Comparison of ENCODE assay signal across 28 cellular contexts in genomic region chr7:107672183-107672582, GRCh38.
"Had no signal": no experiment of that assay in that cellular context is flagged by ENCODE, and none has a peak within 500 bp of the region (broad histone marks: within the 10 kb centered on the region; RNA-seq: fewer than 3 reads in every experiment).

No MANE protein-coding gene starts in this region.

- FAIRE-seq: colon, endometrium, endothelial cell of umbilical vein, frontal cortex had no signal

- H3K27ac ChIP-seq: colonic mucosa, coronary artery, dorsolateral prefrontal cortex, epithelial cell of prostate, esophagus muscularis mucosa, esophagus squamous epithelium, foreskin keratinocyte, gastrocnemius medialis, gastroesophageal sphincter, heart left ventricle, heart right ventricle had no signal

- H3K27me3 ChIP-seq: colonic mucosa, dorsolateral prefrontal cortex, gastrocnemius medialis, gastroesophageal sphincter, heart left ventricle, heart right ventricle had no signal

- ATAC-seq: effector memory CD8-positive, alpha-beta T cell; esophagus mucosa; foreskin keratinocyte; gastrocnemius medialis; gastroesophageal sphincter; heart left ventricle; heart right ventricle had no signal

- H3K4me3 ChIP-seq: colonic mucosa, coronary artery, dorsolateral prefrontal cortex, esophagus muscularis mucosa, esophagus squamous epithelium, gastrocnemius medialis, gastroesophageal sphincter, heart left ventricle, heart right ventricle had no signal

- H3K4me1 ChIP-seq: colonic mucosa, esophagus muscularis mucosa, esophagus squamous epithelium, foreskin keratinocyte, gastrocnemius medialis, gastroesophageal sphincter, heart left ventricle, heart right ventricle had no signal

- H3K9me3 ChIP-seq: colonic mucosa, esophagus muscularis mucosa, esophagus squamous epithelium, gastrocnemius medialis, gastroesophageal sphincter, heart left ventricle, heart right ventricle had no signal

- H3K36me3 ChIP-seq: colonic mucosa, esophagus muscularis mucosa, esophagus squamous epithelium, gastrocnemius medialis, gastroesophageal sphincter, heart left ventricle, heart right ventricle had no signal

- DNase-seq: colonic mucosa; cortex of kidney; dermis blood vessel endothelial cell; dorsolateral prefrontal cortex; effector CD4-positive, alpha-beta T cell; effector CD8-positive, alpha-beta T cell; effector memory CD4-positive, alpha-beta T cell; effector memory CD8-positive, alpha-beta T cell; endodermal cell; erythroblast; esophagus squamous epithelium; foreskin fibroblast; foreskin keratinocyte; foreskin melanocyte; gastrocnemius medialis; glutamatergic neuron; head of caudate nucleus; heart left ventricle; heart right ventricle had no signal
